ENCODE assay signal across 21 cellular contexts in genomic region chr22:37990302-37990701, GRCh38. TPM values are rescaled to one million over a fixed set of nuclear protein-coding genes. Genes with fewer than 3 reads are reported as not detected.
DNase-seq lines count a peak whose midpoint lies in the region; ATAC-seq and TF ChIP-seq lines count a peak whose summit lies in the region.
"Had no signal": no experiment of that assay in that cellular context is flagged by ENCODE, and none has a peak within 500 bp of the region (broad histone marks: within the 10 kb centered on the region; RNA-seq: fewer than 3 reads in every experiment).

No MANE protein-coding gene starts in this region.

- H3K18ac ChIP-seq in neuronal stem cell (ENCODE audit: low read length), result peak overlapping the region; percentile 15

- H3K27ac ChIP-seq in heart right ventricle (no peak overlapping the region), neuronal stem cell (replicated peaks; ENCODE audit: low read length) (no peak overlapping the region)
- H3K27ac ChIP-seq: SJCRH30 had no signal

- intact Hi-C loops in Right ventricle myocardium superior (cut with DNase I), result no loop called here
- intact Hi-C loops in cardiac septum (cut with DNase I), result no loop called here
- intact Hi-C loops in heart right ventricle (cut with DNase I), result no loop called here
- intact Hi-C loops in posterior vena cava (cut with DNase I), result no loop called here

- H3K14ac ChIP-seq in neuronal stem cell (ENCODE audit: low read length), result no peak overlapping the region

- H3K36me3 ChIP-seq in heart right ventricle (peaks cover 0 to 15% (median 0%) of the 10 kb centered on the region in 9 donors), neuronal stem cell (replicated peaks in 1 of 2; ENCODE audit: control insufficient read depth in 2 of 2, insufficient read depth in 2 of 2, low read length in 2 of 2) (peaks cover 0 to 4% of the 10 kb centered on the region in 2 donors)
- H3K36me3 ChIP-seq: SJCRH30 had no signal

- no peak overlapping the region for H2AK5ac ChIP-seq in neuronal stem cell (ENCODE audit: low read depth, low read length)

- H4K91ac ChIP-seq in neuronal stem cell (ENCODE audit: low read depth, low read length, poor library complexity), result no peak overlapping the region

- H3K79me1 ChIP-seq in neuronal stem cell (ENCODE audit: low read depth, low read length), result peaks cover 2% of the 10 kb centered on the region

- H3K9ac ChIP-seq in neuronal stem cell (ENCODE audit: low read depth, low read length, poor library complexity), result no peak overlapping the region

- H4K8ac ChIP-seq in neuronal stem cell (ENCODE audit: low read depth, low read length), result no peak overlapping the region

- no peak overlapping the region for H3K23ac ChIP-seq in neuronal stem cell (ENCODE audit: low read depth, low read length, poor library complexity)

- H3K9me3 ChIP-seq in heart right ventricle, result no peaks in the 10 kb centered on the region
- no peaks in the 10 kb centered on the region for H3K9me3 ChIP-seq in neuronal stem cell (replicated peaks in 1 of 2; ENCODE audit: control insufficient read depth in 2 of 2, insufficient read depth in 1 of 2, low read depth in 1 of 2, low read length in 2 of 2)
- H3K9me3 ChIP-seq: SJCRH30 had no signal

- TF ChIP-seq CTCF in heart right ventricle (IDR thresholded peaks at IDR 0.05), result no peak

- no peak overlapping the region for H2BK12ac ChIP-seq in neuronal stem cell (ENCODE audit: low read length)

- ATAC-seq in Right ventricle myocardium superior (ENCODE audit: poor library complexity) (peak; percentile 58), heart right ventricle (peak in 4 of 8 donors; percentile 22 to 53 (median 43)), GM18502 (IDR thresholded peaks at IDR 0.05; ENCODE audit: poor library complexity, unreplicated experiment) (no peak)
- ATAC-seq: GM12878, K562, Panc1 had no signal

- no peak overlapping the region for H2BK15ac ChIP-seq in neuronal stem cell (ENCODE audit: low read length)

- WGBS in heart right ventricle, 2 donors, result 49 to 60% methylated on average over 5 of the region's 5 CpGs
- no CpG with 5 or more reads among the region's 5 CpGs for WGBS in neuronal stem cell (ENCODE audit: extremely low coverage in 2 of 2, insufficient read length in 2 of 2, insufficient replicate concordance in 1 of 2), 2 donors

- DNase-seq in Right ventricle myocardium superior (peak; percentile 66), cardiac septum (ENCODE audit: low spot score) (no peak), heart right ventricle (peak; percentile 19 to 53), neuronal stem cell (ENCODE audit: low spot score) (no peak), H4 (ENCODE audit: low spot score) (no peak), posterior vena cava (ENCODE audit: low spot score) (no peak)
- DNase-seq: DMS79 treated with DMSO at 0.1 percent for 48 hours; H7; HFFc6; NCI-H1092 treated with DMSO at 0.1 percent for 48 hours; NCI-H1436 treated with DMSO at 0.1 percent for 48 hours; NCI-H1930; NCI-H2227 treated with DMSO at 0.1 percent for 48 hours; NCI-H510A; NK-92 treated with Interleukin-12 subunit alpha and Interleukin-12 subunit beta, amount 100 ng/mL, for 24 hours; SJCRH30 had no signal

- no peak overlapping the region for H3K4me2 ChIP-seq in neuronal stem cell (ENCODE audit: insufficient read depth, low read length, poor library complexity, severe bottlenecking)

- H3K4me3 ChIP-seq in heart right ventricle (no peak overlapping the region), neuronal stem cell (ENCODE audit: low read length in 2 of 2) (no peak overlapping the region)
- H3K4me3 ChIP-seq: GM12878, K562, SJCRH30 had no signal

- H2BK120ac ChIP-seq in neuronal stem cell (ENCODE audit: low read depth, low read length), result no peak overlapping the region

- peak overlapping the region; percentile 0 for H2BK5ac ChIP-seq in neuronal stem cell (ENCODE audit: low read length)

- H3K27me3 ChIP-seq in heart right ventricle, result no peaks in the 10 kb centered on the region
- no peaks in the 10 kb centered on the region for H3K27me3 ChIP-seq in neuronal stem cell (ENCODE audit: control insufficient read depth in 3 of 3, insufficient read depth in 3 of 3, low read depth in 1 of 3, low read length in 3 of 3)
- H3K27me3 ChIP-seq: SJCRH30 had no signal

- H3K4me1 ChIP-seq in heart right ventricle, result peaks cover 0 to 10% (median 0%) of the 10 kb centered on the region in 9 donors
- H3K4me1 ChIP-seq in neuronal stem cell (ENCODE audit: control insufficient read depth in 2 of 2, insufficient read depth in 1 of 2, low read depth in 1 of 2, low read length in 2 of 2), result peaks cover 0 to 6% of the 10 kb centered on the region in 2 donors
- H3K4me1 ChIP-seq: SJCRH30 had no signal

- no peak overlapping the region for H3K4ac ChIP-seq in neuronal stem cell (ENCODE audit: low read length)

- H2AFZ ChIP-seq in neuronal stem cell (ENCODE audit: low read length), result no peak overlapping the region

RNA-seq across cellular contexts. Expression of gene SOX10, which starts 5.9 kb away (rescaled TPM):
- total RNA-seq in Right ventricle myocardium superior, result 1.2 TPM
- total RNA-seq in cardiac septum, result 0.62 TPM
- total RNA-seq in heart right ventricle, result 1 to 10 TPM in 5 of 10 donors, under 1 TPM in 5; 0.11 to 3.2 (median 0.78) TPM
- polyA plus RNA-seq in heart right ventricle, result 1 to 10 TPM; 1.8 to 3.8 TPM
- 1.5 TPM for polyA plus RNA-seq in neuronal stem cell (2013, experiment 1 of 2)
- 1.4 TPM for polyA plus RNA-seq in neuronal stem cell (2013, experiment 2 of 2)
- total RNA-seq in H4 (2014; rRNA removed; shearing (Covaris generic)), result not detected in 2 replicates
- 1 to 10 TPM in 1 of 2 donors, under 1 TPM in 1; 0.32 to 1.6 TPM for total RNA-seq in posterior vena cava
- total RNA-seq: GM12878, HFFc6, K562, LHCN-M2, SJCRH30 had no signal
- polyA plus RNA-seq: K562 had no signal

RNA-seq across cellular contexts. Expression of gene POLR2F, which starts 36.8 kb away (rescaled TPM):
- total RNA-seq in Right ventricle myocardium superior (85.7 TPM), cardiac septum (50.5 TPM), heart right ventricle (10 to 100 TPM; 62.4 to 95.7 (median 76.6) TPM), posterior vena cava (10 to 100 TPM; 46.5 to 60.2 TPM)
- polyA plus RNA-seq in heart right ventricle, result 100 to 1,000 TPM; 150 to 200 TPM
- polyA plus RNA-seq in neuronal stem cell (2013, experiment 1 of 2), result 108 TPM
- polyA plus RNA-seq in neuronal stem cell (2013, experiment 2 of 2), result 103 TPM
- total RNA-seq in H4 (2014; rRNA removed; shearing (Covaris generic)), result 145 and 155 TPM in 2 replicates

RNA-seq across cellular contexts. Expression of gene C22orf23, which starts 36.9 kb away (rescaled TPM):
- total RNA-seq in Right ventricle myocardium superior, result 0.30 TPM
- 0.54 TPM for total RNA-seq in cardiac septum
- 1 to 10 TPM in 2 of 10 donors, under 1 TPM in 8; 0.17 to 1.1 (median 0.55) TPM for total RNA-seq in heart right ventricle
- polyA plus RNA-seq in heart right ventricle, result under 1 TPM; 0.22 to 0.25 TPM
- 1.3 TPM for polyA plus RNA-seq in neuronal stem cell (2013, experiment 1 of 2)
- 1.1 TPM for polyA plus RNA-seq in neuronal stem cell (2013, experiment 2 of 2)
- total RNA-seq in H4 (2014; rRNA removed; shearing (Covaris generic)), result 0.41 and 1.1 TPM in 2 replicates
- total RNA-seq in posterior vena cava, result under 1 TPM; 0.32 to 0.33 TPM
- total RNA-seq: SJCRH30 had no signal

Comparison
In these comparisons a context has a peak if more than half of its experiments do, and no peak if none do; other contexts are left out.
1. DNase-seq: peak in Right ventricle myocardium superior (single experiment) and heart right ventricle (2 of 2); none in cardiac septum (single experiment), neuronal stem cell (single experiment), H4 (single experiment) and posterior vena cava (single experiment).